Comparison of ENCODE assay signal across 16 cellular contexts in the genomic region with DNA sequence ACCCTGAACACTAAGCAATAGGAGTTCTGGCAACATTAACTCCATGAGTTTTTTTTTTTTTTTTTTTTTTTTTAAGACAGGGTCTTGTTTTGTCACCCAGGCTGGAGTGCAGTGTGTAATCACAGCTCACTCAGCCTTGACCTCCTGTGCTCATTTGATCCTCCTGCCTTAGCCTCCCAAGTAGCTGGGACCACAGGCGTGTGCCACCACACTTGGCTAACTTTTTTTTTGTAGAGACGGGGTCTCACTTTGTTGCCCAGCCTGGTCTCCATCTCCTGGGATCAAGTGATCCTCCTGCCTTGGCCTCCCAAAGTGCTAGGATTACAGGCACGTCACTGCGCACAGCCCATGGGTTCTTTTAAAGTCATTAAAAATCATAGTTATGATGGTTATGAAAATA. TPM values are rescaled to one million over a fixed set of nuclear protein-coding genes. Genes with fewer than 3 reads are reported as not detected.
A peak's percentile ranks its signal among the peaks of the same experiment; 100 is the strongest.
DNase-seq lines count a peak whose midpoint lies in the region; ATAC-seq and TF ChIP-seq lines count a peak whose summit lies in the region.
"Had no signal": no experiment of that assay in that cellular context is flagged by ENCODE, and none has a peak within 500 bp of the region (broad histone marks: within the 10 kb centered on the region; RNA-seq: fewer than 3 reads in every experiment).

No MANE protein-coding gene starts in this region.

- H3K4me3 Mint-ChIP-seq in T-helper 17 cell (peak overlapping the region; percentile 98), memory B cell (peak overlapping the region; percentile 85), MCF 10A (ENCODE audit: unreplicated experiment) (no peak overlapping the region)

- TF ChIP-seq CTCF in GM12865 (IDR thresholded peaks at IDR 0.05; ENCODE audit: insufficient read depth, low read depth, low read length, missing control alignments) (no peak), MCF 10A (IDR thresholded peaks at IDR 0.05; ENCODE audit: unreplicated experiment) (no peak)

- H3K4me1 ChIP-seq in BLaER1 treated with 17β-estradiol and CSF1 and Interleukin-3, amounts not matched to agents 10 nM and 100 nM = peaks cover 81 to 100% (median 87%) of the 10 kb centered on the region in 10 experiments
- H3K4me1 ChIP-seq: adrenal gland had no signal

- no peaks in the 10 kb centered on the region for H3K9me3 ChIP-seq in BLaER1 treated with 17β-estradiol and CSF1 and Interleukin-3, amounts not matched to agents 10 nM and 100 nM (replicated peaks in 1 of 11)
- peaks cover 4% of the 10 kb centered on the region for H3K9me3 ChIP-seq in T-helper 17 cell (ENCODE audit: control insufficient read depth, low read length, poor library complexity, severe bottlenecking)
- H3K9me3 ChIP-seq: adrenal gland had no signal

- peak; percentile 63 for DNase-seq in GM12865 (ENCODE audit: low read depth)
- DNase-seq in T-helper 17 cell = no peak
- no peak for DNase-seq in memory B cell (ENCODE audit: low spot score in 2 of 2)
- DNase-seq in mesenteric fat pad (ENCODE audit: low spot score) = no peak
- no peak for DNase-seq in hepatic stellate cell (ENCODE audit: low spot score)
- no peak for DNase-seq in MCF 10A (ENCODE audit: unreplicated experiment)
- DNase-seq: adrenal gland; NCI-H1436; NCI-H446 treated with DMSO at 0.1 percent for 48 hours; stimulated activated CD4-positive, alpha-beta T cell treated with anti-CD3 and anti-CD28 coated beads, Interleukin-4, amount 100 ng/mL, for 4 hours; stimulated activated naive CD4-positive, alpha-beta T cell treated with Interleukin-2 at 50 U/mL for 16 hours had no signal

- H3K27me3 Mint-ChIP-seq in T-helper 17 cell (no peaks in the 10 kb centered on the region), memory B cell (no peaks in the 10 kb centered on the region), MCF 10A (ENCODE audit: insufficient read depth, unreplicated experiment) (no peaks in the 10 kb centered on the region)

- no peaks in the 10 kb centered on the region for H3K9me3 Mint-ChIP-seq in memory B cell
- H3K9me3 Mint-ChIP-seq in MCF 10A (ENCODE audit: unreplicated experiment) = no peaks in the 10 kb centered on the region

- peak overlapping the region; percentile 99 for H3K27ac Mint-ChIP-seq in T-helper 17 cell
- H3K27ac Mint-ChIP-seq in memory B cell = peak overlapping the region; percentile 91
- H3K27ac Mint-ChIP-seq in MCF 10A (ENCODE audit: low read depth, unreplicated experiment) = no peak overlapping the region

- H4K20me1 ChIP-seq in BLaER1 treated with 17β-estradiol and CSF1 and Interleukin-3, amounts not matched to agents 10 nM and 100 nM = peaks cover 0 to 59% (median 16%) of the 10 kb centered on the region in 11 experiments; a peak in 10 of 22 replicates

- H3K4me1 Mint-ChIP-seq in T-helper 17 cell = peaks cover 66% of the 10 kb centered on the region
- peaks cover 56% of the 10 kb centered on the region for H3K4me1 Mint-ChIP-seq in memory B cell
- H3K4me1 Mint-ChIP-seq in MCF 10A (ENCODE audit: insufficient read depth, unreplicated experiment) = peaks cover 6% of the 10 kb centered on the region

- peak overlapping the region; percentile 23 to 98 (median 95); a peak in 17 of 22 replicates for H3K4me2 ChIP-seq in BLaER1 treated with 17β-estradiol and CSF1 and Interleukin-3, amounts not matched to agents 10 nM and 100 nM

- H3K27me3 ChIP-seq in BLaER1 treated with 17β-estradiol and CSF1 and Interleukin-3, amounts not matched to agents 10 nM and 100 nM = no peaks in the 10 kb centered on the region
- H3K27me3 ChIP-seq: adrenal gland had no signal

- H3K9ac ChIP-seq in BLaER1 treated with 17β-estradiol and CSF1 and Interleukin-3, amounts not matched to agents 10 nM and 100 nM = no peak overlapping the region

- H3K36me3 Mint-ChIP-seq in T-helper 17 cell (ENCODE audit: low read depth) (peaks cover 25% of the 10 kb centered on the region), memory B cell (peaks cover 16% of the 10 kb centered on the region), MCF 10A (ENCODE audit: insufficient read depth, unreplicated experiment) (peaks cover 4% of the 10 kb centered on the region)

- ATAC-seq in T-helper 17 cell (no peak), memory B cell (ENCODE audit: low read depth) (no peak), HG03521 (IDR thresholded peaks at IDR 0.05; ENCODE audit: unreplicated experiment) (no peak)
- ATAC-seq: sciatic nerve had no signal

- CTCF ChIA-PET in MCF 10A (lab: Yijun Ruan, JAX) = no interaction called here

- intact Hi-C loops in MCF 10A (cut with micrococcal nuclease) = no loop called here

- BruUV-seq in MCF 10A (replicated peaks; lab: Mats Ljungman, UMichigan) = no TSS peak

- H3K27ac ChIP-seq in BLaER1 treated with 17β-estradiol and CSF1 and Interleukin-3, amounts not matched to agents 10 nM and 100 nM = no peak overlapping the region
- H3K27ac ChIP-seq: adrenal gland, epithelial cell of prostate had no signal

- peaks cover 0 to 7% (median 0%) of the 10 kb centered on the region in 11 experiments; a peak in 1 of 22 replicates for H3K36me3 ChIP-seq in BLaER1 treated with 17β-estradiol and CSF1 and Interleukin-3, amounts not matched to agents 10 nM and 100 nM
- H3K36me3 ChIP-seq: adrenal gland had no signal

- H3K4me3 ChIP-seq in BLaER1 treated with 17β-estradiol and CSF1 and Interleukin-3, amounts not matched to agents 10 nM and 100 nM = no peak overlapping the region
- peak overlapping the region; percentile 87 for H3K4me3 ChIP-seq in GM12865 (ENCODE audit: low read depth, low read length)
- H3K4me3 ChIP-seq: adrenal gland had no signal

- POLR2A ChIA-PET in MCF 10A (lab: Yijun Ruan, JAX) = no interaction called here

RNA-seq across cellular contexts. Expression of a gene that starts 5.1 kb away (rescaled TPM):
- total RNA-seq in T-helper 17 cell (100 to 1,000 TPM; 439 to 459 TPM), mesenteric fat pad (3.9 TPM), MCF 10A (2022) (not detected in 2 replicates)
- total RNA-seq: kidney epithelial cell had no signal

Comparison
In these comparisons a context has a peak if more than half of its experiments do, and no peak if none do; other contexts are left out.
1. RNA of a gene that starts 5.1 kb away (total RNA-seq): 439 to 459 TPM in T-helper 17 cell; 3.9 TPM in mesenteric fat pad (single experiment) and not detected in MCF 10A; every median in the first group is over 10 times any median in the second.